Comparison of ENCODE assay signal across 8 cellular contexts in genomic region chr3:107431298-107432012, GRCh38. TPM values are rescaled to one million over a fixed set of nuclear protein-coding genes. Genes with fewer than 3 reads are reported as not detected.
A peak's percentile ranks its signal among the peaks of the same experiment; 100 is the strongest.
DNase-seq lines count a peak whose midpoint lies in the region; ATAC-seq and TF ChIP-seq lines count a peak whose summit lies in the region.

No MANE protein-coding gene starts in this region.

- POLR2A ChIA-PET in GM10248 (lab: Yijun Ruan, JAX), result no interaction called here

- intact Hi-C loops in left cardiac atrium (cut with DNase I), result loop anchor here in 1 of 2 donors (5.0 kb wide), 1 partner anchor 91 kb away; the partner anchor contains the start of gene BBX

- ATAC-seq in GM21825 (IDR thresholded peaks at IDR 0.05; ENCODE audit: unreplicated experiment), result peak; percentile 74
- peak; percentile 78 to 79 for ATAC-seq in left cardiac atrium

- in situ Hi-C loops in KBM-7 (cut with MboI; ENCODE audit: low pct_unique_long_range_greater_than_20kb, low sequenced_read_pairs), result no loop called here

- TF ChIP-seq CTCF in GM10248 (IDR thresholded peaks at IDR 0.05; ENCODE audit: control extremely low read depth, extremely low read depth, low read depth, missing control alignments), result no peak

- DNase-seq in GM10248 (ENCODE audit: extremely low spot score) (peak; percentile 58), KBM-7 (peak; percentile 74), SW 1271 (lab: John Stamatoyannopoulos, UW) (peak; percentile 69 to 80), amniotic stem cell (lab: John Stamatoyannopoulos, UW) (peak; percentile 44), left cardiac atrium (peak; percentile 86), pons (ENCODE audit: low spot score) (peak; percentile 66), NCI-H1048 (lab: John Stamatoyannopoulos, UW) (no peak)

- CTCF ChIA-PET in GM10248 (lab: Yijun Ruan, JAX), result interaction anchor here (0.7 to 4.4 kb wide), 7 partner anchors 9 to 195 kb away, joined by 3 to 26 read pairs (median 4); no protein-coding TSS in a partner anchor

RNA-seq across cellular contexts. Expression of gene CCDC54, which starts 54.2 kb away (rescaled TPM):
- total RNA-seq in left cardiac atrium, result not detected
